Comparison of ENCODE assay signal across 15 cellular contexts in genomic region chr2:172283476-172283875, GRCh38.
DNase-seq lines count a peak whose midpoint lies in the region; ATAC-seq and TF ChIP-seq lines count a peak whose summit lies in the region.
"Had no signal": no experiment of that assay in that cellular context is flagged by ENCODE, and none has a peak within 500 bp of the region (broad histone marks: within the 10 kb centered on the region; RNA-seq: fewer than 3 reads in every experiment).

No MANE protein-coding gene starts in this region.

- no peak overlapping the region for H3K4me3 Mint-ChIP-seq in osteocyte (ENCODE audit: unreplicated experiment)
- no peak overlapping the region for H3K4me3 Mint-ChIP-seq in activated T-helper 2 cell treated with anti-CD3 and anti-CD28 coated beads, Interferon-gamma antibody, Interleukin-2, Interleukin-4, amounts not matched to agents 10 μg/mL and 5 μg/mL and 100 μg/mL, durations not matched to agents 14 hours and 24 hours and 36 hours (ENCODE audit: low read depth)
- H3K4me3 Mint-ChIP-seq: T-cell had no signal

- H3K4me1 Mint-ChIP-seq in osteocyte (ENCODE audit: unreplicated experiment), result peaks cover 57% of the 10 kb centered on the region
- peaks cover 2% of the 10 kb centered on the region for H3K4me1 Mint-ChIP-seq in activated T-helper 2 cell treated with anti-CD3 and anti-CD28 coated beads, Interferon-gamma antibody, Interleukin-2, Interleukin-4, amounts not matched to agents 10 μg/mL and 5 μg/mL and 100 μg/mL, durations not matched to agents 14 hours and 24 hours and 36 hours (ENCODE audit: low read depth)

- H3K27ac Mint-ChIP-seq in osteocyte (ENCODE audit: unreplicated experiment), result peak overlapping the region; percentile 43
- H3K27ac Mint-ChIP-seq in activated T-helper 2 cell treated with anti-CD3 and anti-CD28 coated beads, Interferon-gamma antibody, Interleukin-2, Interleukin-4, amounts not matched to agents 10 μg/mL and 5 μg/mL and 100 μg/mL, durations not matched to agents 14 hours and 24 hours and 36 hours, result no peak overlapping the region
- H3K27ac Mint-ChIP-seq: T-cell had no signal

- DNase-seq in ELR (ENCODE audit: low read depth) (peak; percentile 62), RPMI7951 (ENCODE audit: low read depth) (peak; percentile 67), choroid plexus epithelial cell (ENCODE audit: low read depth) (peak; percentile 61), osteocyte (ENCODE audit: extremely low spot score, unreplicated experiment) (no peak), right lobe of liver (no peak), left cardiac atrium (no peak)
- DNase-seq in activated T-helper 2 cell treated with anti-CD3 and anti-CD28 coated beads, Interferon-gamma antibody, Interleukin-2, Interleukin-4, amounts not matched to agents 10 μg/mL and 5 μg/mL and 100 μg/mL, durations not matched to agents 14 hours and 24 hours and 36 hours (ENCODE audit: low spot score), result no peak
- DNase-seq: activated CD4-positive, alpha-beta T cell treated with anti-CD3 and anti-CD28 coated beads for 48 hours; activated T-cell treated with anti-CD3 and anti-CD28 coated beads, Interleukin-2, amount 50 U/mL, for 48 hours; adrenal gland; NCI-H2227 treated with DMSO at 0.1 percent for 48 hours; stimulated activated CD4-positive, alpha-beta T cell treated with anti-CD3 and anti-CD28 coated beads, Interleukin-4, amount 100 ng/mL, for 1 hour; T-cell had no signal

- H3K27ac ChIP-seq in right lobe of liver, result no peak overlapping the region
- H3K27ac ChIP-seq: adrenal gland, HL-60 had no signal

- H3K9me3 Mint-ChIP-seq in osteocyte (ENCODE audit: unreplicated experiment), result no peaks in the 10 kb centered on the region
- H3K9me3 Mint-ChIP-seq in activated T-helper 2 cell treated with anti-CD3 and anti-CD28 coated beads, Interferon-gamma antibody, Interleukin-2, Interleukin-4, amounts not matched to agents 10 μg/mL and 5 μg/mL and 100 μg/mL, durations not matched to agents 14 hours and 24 hours and 36 hours, result no peaks in the 10 kb centered on the region
- H3K9me3 Mint-ChIP-seq: T-cell had no signal

- TF ChIP-seq CTCF in choroid plexus epithelial cell (conservative IDR thresholded peaks at IDR 0.05; ENCODE audit: low read depth, low read length) (no peak), osteocyte (IDR thresholded peaks at IDR 0.05) (no peak), right lobe of liver (IDR thresholded peaks at IDR 0.05) (no peak)

- H3K27me3 Mint-ChIP-seq in osteocyte (ENCODE audit: unreplicated experiment), result no peaks in the 10 kb centered on the region
- peaks cover 12% of the 10 kb centered on the region for H3K27me3 Mint-ChIP-seq in activated T-helper 2 cell treated with anti-CD3 and anti-CD28 coated beads, Interferon-gamma antibody, Interleukin-2, Interleukin-4, amounts not matched to agents 10 μg/mL and 5 μg/mL and 100 μg/mL, durations not matched to agents 14 hours and 24 hours and 36 hours (ENCODE audit: low read depth)

- intact Hi-C loops in activated T-helper 2 cell treated with anti-CD3 and anti-CD28 coated beads, Interferon-gamma antibody, Interleukin-2, Interleukin-4, amounts not matched to agents 10 μg/mL and 5 μg/mL and 100 μg/mL, durations not matched to agents 14 hours and 24 hours and 36 hours (cut with micrococcal nuclease), result no loop called here
- intact Hi-C loops in right lobe of liver (cut with DNase I), result no loop called here
- intact Hi-C loops in left cardiac atrium (cut with DNase I), result no loop called here

- H3K36me3 ChIP-seq in right lobe of liver, result no peaks in the 10 kb centered on the region
- H3K36me3 ChIP-seq: adrenal gland had no signal

- no peaks in the 10 kb centered on the region for H3K27me3 ChIP-seq in right lobe of liver
- H3K27me3 ChIP-seq: adrenal gland had no signal

- H3K9me3 ChIP-seq in right lobe of liver, result no peaks in the 10 kb centered on the region
- H3K9me3 ChIP-seq: adrenal gland had no signal

- no peak overlapping the region for H3K4me3 ChIP-seq in choroid plexus epithelial cell (ENCODE audit: low read depth, low read length)
- no peak overlapping the region for H3K4me3 ChIP-seq in right lobe of liver
- H3K4me3 ChIP-seq: adrenal gland had no signal

- 47% methylated on average over 5 of the region's 5 CpGs for WGBS in right lobe of liver (ENCODE audit: insufficient coverage, low coverage, low lambda C conversion rate, missing lambda C conversion rate)

- TF ChIP-seq POLR2A in right lobe of liver (IDR thresholded peaks at IDR 0.05), result no peak

- no peaks in the 10 kb centered on the region for H3K36me3 Mint-ChIP-seq in osteocyte (ENCODE audit: unreplicated experiment)
- H3K36me3 Mint-ChIP-seq in activated T-helper 2 cell treated with anti-CD3 and anti-CD28 coated beads, Interferon-gamma antibody, Interleukin-2, Interleukin-4, amounts not matched to agents 10 μg/mL and 5 μg/mL and 100 μg/mL, durations not matched to agents 14 hours and 24 hours and 36 hours (ENCODE audit: low read depth), result no peaks in the 10 kb centered on the region
- H3K36me3 Mint-ChIP-seq: T-cell had no signal

- no peaks in the 10 kb centered on the region for H3K4me1 ChIP-seq in right lobe of liver

- no peak for ATAC-seq in right lobe of liver
- ATAC-seq in left cardiac atrium, result no peak
- no peak for ATAC-seq in GM19455 (IDR thresholded peaks at IDR 0.05; ENCODE audit: unreplicated experiment)
- ATAC-seq: T-cell had no signal

Comparison
In these comparisons a context has a peak if more than half of its experiments do, and no peak if none do; other contexts are left out.
1. DNase-seq: peak in ELR (single experiment), RPMI7951 (single experiment) and choroid plexus epithelial cell (single experiment); none in osteocyte (single experiment), activated T-helper 2 cell treated with anti-CD3 and anti-CD28 coated beads, Interferon-gamma antibody, Interleukin-2, Interleukin-4, amounts not matched to agents 10 μg/mL and 5 μg/mL and 100 μg/mL, durations not matched to agents 14 hours and 24 hours and 36 hours (single experiment), right lobe of liver (0 of 3) and left cardiac atrium (single experiment).